In the genomic region with DNA sequence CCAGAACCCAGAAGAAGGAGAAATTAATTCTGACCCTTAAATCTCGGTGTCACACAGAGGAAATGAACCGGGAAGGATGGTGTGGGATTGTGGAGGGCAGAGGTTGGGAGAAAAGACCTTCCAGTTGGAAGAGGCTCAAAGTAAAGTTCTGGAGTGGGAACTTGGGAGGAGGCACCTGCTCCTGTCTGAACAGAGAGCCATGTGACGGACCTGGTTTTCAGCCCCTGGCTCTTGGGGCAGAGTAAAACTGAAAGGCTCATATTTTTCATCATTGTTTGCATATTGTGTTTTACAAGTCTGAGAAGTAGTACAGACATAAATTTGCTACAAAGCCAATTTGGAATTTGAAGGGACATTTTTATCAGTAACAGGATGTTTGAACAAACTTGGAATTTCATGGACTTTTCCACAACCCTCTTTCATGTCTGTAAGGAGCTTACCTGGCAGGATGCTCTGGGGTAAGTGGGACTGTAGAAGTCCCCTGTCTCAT, we compare ENCODE assay signal across 2 cellular contexts.
TF ChIP-seq lines count a peak whose summit lies in the region.

No MANE protein-coding gene starts in this region.

TF ChIP-seq in HepG2, 621 proteins besides CTCF, POLR2A, EP300 and RAD21 (continued from another document and continues in another):
- TF ChIP-seq, protein P1, sequence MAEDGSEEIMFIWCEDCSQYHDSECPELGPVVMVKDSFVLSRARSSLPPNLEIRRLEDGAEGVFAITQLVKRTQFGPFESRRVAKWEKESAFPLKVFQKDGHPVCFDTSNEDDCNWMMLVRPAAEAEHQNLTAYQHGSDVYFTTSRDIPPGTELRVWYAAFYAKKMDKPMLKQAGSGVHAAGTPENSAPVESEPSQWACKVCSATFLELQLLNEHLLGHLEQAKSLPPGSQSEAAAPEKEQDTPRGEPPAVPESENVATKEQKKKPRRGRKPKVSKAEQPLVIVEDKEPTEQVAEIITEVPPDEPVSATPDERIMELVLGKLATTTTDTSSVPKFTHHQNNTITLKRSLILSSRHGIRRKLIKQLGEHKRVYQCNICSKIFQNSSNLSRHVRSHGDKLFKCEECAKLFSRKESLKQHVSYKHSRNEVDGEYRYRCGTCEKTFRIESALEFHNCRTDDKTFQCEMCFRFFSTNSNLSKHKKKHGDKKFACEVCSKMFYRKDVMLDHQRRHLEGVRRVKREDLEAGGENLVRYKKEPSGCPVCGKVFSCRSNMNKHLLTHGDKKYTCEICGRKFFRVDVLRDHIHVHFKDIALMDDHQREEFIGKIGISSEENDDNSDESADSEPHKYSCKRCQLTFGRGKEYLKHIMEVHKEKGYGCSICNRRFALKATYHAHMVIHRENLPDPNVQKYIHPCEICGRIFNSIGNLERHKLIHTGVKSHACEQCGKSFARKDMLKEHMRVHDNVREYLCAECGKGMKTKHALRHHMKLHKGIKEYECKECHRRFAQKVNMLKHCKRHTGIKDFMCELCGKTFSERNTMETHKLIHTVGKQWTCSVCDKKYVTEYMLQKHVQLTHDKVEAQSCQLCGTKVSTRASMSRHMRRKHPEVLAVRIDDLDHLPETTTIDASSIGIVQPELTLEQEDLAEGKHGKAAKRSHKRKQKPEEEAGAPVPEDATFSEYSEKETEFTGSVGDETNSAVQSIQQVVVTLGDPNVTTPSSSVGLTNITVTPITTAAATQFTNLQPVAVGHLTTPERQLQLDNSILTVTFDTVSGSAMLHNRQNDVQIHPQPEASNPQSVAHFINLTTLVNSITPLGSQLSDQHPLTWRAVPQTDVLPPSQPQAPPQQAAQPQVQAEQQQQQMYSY (CRISPR knock-in tag; IDR thresholded peaks at IDR 0.05): peak; percentile 96
- TF ChIP-seq ZNF550 (CRISPR knock-in tag; IDR thresholded peaks at IDR 0.05; ENCODE audit: borderline replicate concordance) (no peak), POLR2G (IDR thresholded peaks at IDR 0.05; ENCODE audit: low read depth, low read length) (peak; percentile 48; the same call in 1 of the 2 replicates), SOX6 (IDR thresholded peaks at IDR 0.05) (no peak), SOX6 (CRISPR knock-in tag; IDR thresholded peaks at IDR 0.05) (no peak; the same call in 1 of the 2 replicates), SALL1 (CRISPR knock-in tag; IDR thresholded peaks at IDR 0.05) (peak; percentile 34; the same call in 1 of the 2 replicates), TEAD3 (CRISPR knock-in tag; optimal IDR thresholded peaks at IDR 0.05; ENCODE audit: borderline replicate concordance) (peak; percentile 64), HDAC2 (CRISPR knock-in tag; IDR thresholded peaks at IDR 0.05) (peak; percentile 50; the same call in 1 of the 2 replicates), GATA4 (IDR thresholded peaks at IDR 0.05; ENCODE audit: borderline replicate concordance, low read depth) (no peak; the same call in 1 of the 2 replicates), ZNF629 (CRISPR knock-in tag; conservative IDR thresholded peaks at IDR 0.05) (no peak), TGIF2 (CRISPR knock-in tag; IDR thresholded peaks at IDR 0.05) (no peak), SOX13 (IDR thresholded peaks at IDR 0.05) (no peak), SOX13 (CRISPR knock-in tag; conservative IDR thresholded peaks at IDR 0.05 in 1 of 2, IDR thresholded peaks at IDR 0.05 in 1 of 2) (peak in 1 of 2 experiments; percentile 71; a peak in 1 of 4 replicates), TFE3 (CRISPR knock-in tag; IDR thresholded peaks at IDR 0.05) (0 out of 2 replicates have a peak, but pooled peaks have one; percentile 20), LCORL (IDR thresholded peaks at IDR 0.05) (no peak), LCORL (CRISPR knock-in tag; IDR thresholded peaks at IDR 0.05) (no peak), ZNF883 (CRISPR knock-in tag; IDR thresholded peaks at IDR 0.05; ENCODE audit: not compliant biosample characterization) (no peak), RCOR2 (CRISPR knock-in tag; IDR thresholded peaks at IDR 0.05) (0 out of 2 replicates have a peak, but pooled peaks have one; percentile 42), HNF4A (CRISPR knock-in tag; IDR thresholded peaks at IDR 0.05) (peak; percentile 32)
- TF ChIP-seq, protein P2, sequence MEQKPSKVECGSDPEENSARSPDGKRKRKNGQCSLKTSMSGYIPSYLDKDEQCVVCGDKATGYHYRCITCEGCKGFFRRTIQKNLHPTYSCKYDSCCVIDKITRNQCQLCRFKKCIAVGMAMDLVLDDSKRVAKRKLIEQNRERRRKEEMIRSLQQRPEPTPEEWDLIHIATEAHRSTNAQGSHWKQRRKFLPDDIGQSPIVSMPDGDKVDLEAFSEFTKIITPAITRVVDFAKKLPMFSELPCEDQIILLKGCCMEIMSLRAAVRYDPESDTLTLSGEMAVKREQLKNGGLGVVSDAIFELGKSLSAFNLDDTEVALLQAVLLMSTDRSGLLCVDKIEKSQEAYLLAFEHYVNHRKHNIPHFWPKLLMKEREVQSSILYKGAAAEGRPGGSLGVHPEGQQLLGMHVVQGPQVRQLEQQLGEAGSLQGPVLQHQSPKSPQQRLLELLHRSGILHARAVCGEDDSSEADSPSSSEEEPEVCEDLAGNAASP (CRISPR knock-in tag; IDR thresholded peaks at IDR 0.05; ENCODE audit: borderline replicate concordance): 0 out of 2 replicates have a peak, but pooled peaks have one; percentile 20
- TF ChIP-seq, protein P3, sequence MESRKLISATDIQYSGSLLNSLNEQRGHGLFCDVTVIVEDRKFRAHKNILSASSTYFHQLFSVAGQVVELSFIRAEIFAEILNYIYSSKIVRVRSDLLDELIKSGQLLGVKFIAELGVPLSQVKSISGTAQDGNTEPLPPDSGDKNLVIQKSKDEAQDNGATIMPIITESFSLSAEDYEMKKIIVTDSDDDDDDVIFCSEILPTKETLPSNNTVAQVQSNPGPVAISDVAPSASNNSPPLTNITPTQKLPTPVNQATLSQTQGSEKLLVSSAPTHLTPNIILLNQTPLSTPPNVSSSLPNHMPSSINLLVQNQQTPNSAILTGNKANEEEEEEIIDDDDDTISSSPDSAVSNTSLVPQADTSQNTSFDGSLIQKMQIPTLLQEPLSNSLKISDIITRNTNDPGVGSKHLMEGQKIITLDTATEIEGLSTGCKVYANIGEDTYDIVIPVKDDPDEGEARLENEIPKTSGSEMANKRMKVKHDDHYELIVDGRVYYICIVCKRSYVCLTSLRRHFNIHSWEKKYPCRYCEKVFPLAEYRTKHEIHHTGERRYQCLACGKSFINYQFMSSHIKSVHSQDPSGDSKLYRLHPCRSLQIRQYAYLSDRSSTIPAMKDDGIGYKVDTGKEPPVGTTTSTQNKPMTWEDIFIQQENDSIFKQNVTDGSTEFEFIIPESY (CRISPR knock-in tag; IDR thresholded peaks at IDR 0.05): no peak

TF ChIP-seq in HEK293T, 16 proteins besides CTCF, POLR2A, EP300 and RAD21 (continued from another document):
- TF ChIP-seq, protein P4, sequence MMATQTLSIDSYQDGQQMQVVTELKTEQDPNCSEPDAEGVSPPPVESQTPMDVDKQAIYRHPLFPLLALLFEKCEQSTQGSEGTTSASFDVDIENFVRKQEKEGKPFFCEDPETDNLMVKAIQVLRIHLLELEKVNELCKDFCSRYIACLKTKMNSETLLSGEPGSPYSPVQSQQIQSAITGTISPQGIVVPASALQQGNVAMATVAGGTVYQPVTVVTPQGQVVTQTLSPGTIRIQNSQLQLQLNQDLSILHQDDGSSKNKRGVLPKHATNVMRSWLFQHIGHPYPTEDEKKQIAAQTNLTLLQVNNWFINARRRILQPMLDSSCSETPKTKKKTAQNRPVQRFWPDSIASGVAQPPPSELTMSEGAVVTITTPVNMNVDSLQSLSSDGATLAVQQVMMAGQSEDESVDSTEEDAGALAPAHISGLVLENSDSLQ (IDR thresholded peaks at IDR 0.05): no peak
